11 cellular contexts compared by ENCODE assay signal in genomic region chr9:114804504-114804903, GRCh38. TPM values are rescaled to one million over a fixed set of nuclear protein-coding genes. Genes with fewer than 3 reads are reported as not detected.
DNase-seq lines count a peak whose midpoint lies in the region; ATAC-seq and TF ChIP-seq lines count a peak whose summit lies in the region.
"Had no signal": no experiment of that assay in that cellular context is flagged by ENCODE, and none has a peak within 500 bp of the region (broad histone marks: within the 10 kb centered on the region; RNA-seq: fewer than 3 reads in every experiment).

No MANE protein-coding gene starts in this region.

- H3K27ac Mint-ChIP-seq in mesothelial cell of epicardium = peak overlapping the region; percentile 91
- H3K27ac Mint-ChIP-seq in activated T-cell treated with anti-CD3 and anti-CD28 coated beads, Interleukin-2, amount 50 U/mL, for 72 hours = no peak overlapping the region
- H3K27ac Mint-ChIP-seq: activated CD4-positive, alpha-beta T cell treated with anti-CD3 and anti-CD28 coated beads for 36 hours had no signal

- DNase-seq in AG20443 (ENCODE audit: low spot score) (peak; percentile 39), LoVo (ENCODE audit: low spot score) (peak; percentile 87), choroid plexus epithelial cell (ENCODE audit: low read depth) (peak; percentile 95), mesothelial cell of epicardium (ENCODE audit: low spot score in 2 of 2, unreplicated experiment in 2 of 2) (no peak)
- DNase-seq in activated naive CD4-positive, alpha-beta T cell treated with anti-CD3 and anti-CD28 coated beads, Interleukin-2, amount 50 U/mL, for 16 hours = no peak
- DNase-seq in activated T-cell treated with anti-CD3 and anti-CD28 coated beads, Interleukin-2, amount 50 U/mL, for 72 hours = no peak
- DNase-seq: activated CD4-positive, alpha-beta T cell treated with anti-CD3 and anti-CD28 coated beads for 36 hours; central memory CD4-positive, alpha-beta T cell; NCI-H510A treated with DMSO at 0.1 percent for 48 hours had no signal

- H3K36me3 Mint-ChIP-seq in mesothelial cell of epicardium = peaks cover 3% of the 10 kb centered on the region
- no peaks in the 10 kb centered on the region for H3K36me3 Mint-ChIP-seq in activated T-cell treated with anti-CD3 and anti-CD28 coated beads, Interleukin-2, amount 50 U/mL, for 72 hours (ENCODE audit: insufficient read depth in 2 of 2)

- H3K9me3 Mint-ChIP-seq in mesothelial cell of epicardium = no peaks in the 10 kb centered on the region
- peaks cover 0 to 3% of the 10 kb centered on the region in 2 donors for H3K9me3 Mint-ChIP-seq in activated T-cell treated with anti-CD3 and anti-CD28 coated beads, Interleukin-2, amount 50 U/mL, for 72 hours

- peaks cover 53% of the 10 kb centered on the region for H3K4me1 Mint-ChIP-seq in mesothelial cell of epicardium
- H3K4me1 Mint-ChIP-seq in activated T-cell treated with anti-CD3 and anti-CD28 coated beads, Interleukin-2, amount 50 U/mL, for 72 hours (ENCODE audit: low read depth) = peaks cover 36% of the 10 kb centered on the region

- H3K27me3 Mint-ChIP-seq in mesothelial cell of epicardium (ENCODE audit: low read depth) = no peaks in the 10 kb centered on the region
- peaks cover 7% of the 10 kb centered on the region for H3K27me3 Mint-ChIP-seq in activated T-cell treated with anti-CD3 and anti-CD28 coated beads, Interleukin-2, amount 50 U/mL, for 72 hours (ENCODE audit: low read depth)

- no peak for TF ChIP-seq CTCF in choroid plexus epithelial cell (conservative IDR thresholded peaks at IDR 0.05; ENCODE audit: low read depth, low read length)
- TF ChIP-seq CTCF in mesothelial cell of epicardium (IDR thresholded peaks at IDR 0.05; ENCODE audit: unreplicated experiment) = no peak

- ATAC-seq in GM18909 (IDR thresholded peaks at IDR 0.05; ENCODE audit: poor library complexity, unreplicated experiment) (no peak), HG03432 (IDR thresholded peaks at IDR 0.05; ENCODE audit: unreplicated experiment) (no peak)
- ATAC-seq in activated T-cell treated with anti-CD3 and anti-CD28 coated beads, Interleukin-2, amount 50 U/mL, for 72 hours (replicated peaks in 1 of 2) = no peak
- ATAC-seq: activated CD4-positive, alpha-beta T cell treated with anti-CD3 and anti-CD28 coated beads for 36 hours had no signal

- peak overlapping the region; percentile 67 for H3K4me3 Mint-ChIP-seq in mesothelial cell of epicardium
- H3K4me3 Mint-ChIP-seq in activated T-cell treated with anti-CD3 and anti-CD28 coated beads, Interleukin-2, amount 50 U/mL, for 72 hours = no peak overlapping the region
- H3K4me3 Mint-ChIP-seq: activated CD4-positive, alpha-beta T cell treated with anti-CD3 and anti-CD28 coated beads for 36 hours had no signal

- no peak overlapping the region for H3K4me3 ChIP-seq in choroid plexus epithelial cell (ENCODE audit: low read depth, low read length)

RNA-seq across cellular contexts. Expression of gene TNFSF15, which starts 1.3 kb away (rescaled TPM):
- total RNA-seq in mesothelial cell of epicardium = 11.7 to 12.2 TPM (median 12.2 TPM) in 3 replicates
- total RNA-seq in activated T-cell treated with anti-CD3 and anti-CD28 coated beads, Interleukin-2, amount 50 U/mL, for 72 hours = under 1 TPM; 0.19 to 0.26 TPM

Comparison
In these comparisons a context has a peak if more than half of its experiments do, and no peak if none do; other contexts are left out.
1. DNase-seq: peak in AG20443 (single experiment), LoVo (single experiment) and choroid plexus epithelial cell (single experiment); none in mesothelial cell of epicardium (0 of 2), activated naive CD4-positive, alpha-beta T cell treated with anti-CD3 and anti-CD28 coated beads, Interleukin-2, amount 50 U/mL, for 16 hours (single experiment) and activated T-cell treated with anti-CD3 and anti-CD28 coated beads, Interleukin-2, amount 50 U/mL, for 72 hours (0 of 2).
2. RNA of gene TNFSF15, which starts 1.3 kb away (total RNA-seq): 11.7 to 12.2 TPM in mesothelial cell of epicardium; 0.19 to 0.26 TPM in activated T-cell treated with anti-CD3 and anti-CD28 coated beads, Interleukin-2, amount 50 U/mL, for 72 hours; every median in the first group is over 10 times any median in the second.